9 cellular contexts compared by ENCODE assay signal in genomic region chr22:31244044-31244942, GRCh38. TPM values are rescaled to one million over a fixed set of nuclear protein-coding genes. Genes with fewer than 3 reads are reported as not detected.
DNase-seq lines count a peak whose midpoint lies in the region; ATAC-seq lines count a peak whose summit lies in the region.
"Had no signal": no experiment of that assay in that cellular context is flagged by ENCODE, and none has a peak within 500 bp of the region (broad histone marks: within the 10 kb centered on the region; RNA-seq: fewer than 3 reads in every experiment).

No MANE protein-coding gene starts in this region.

- no peak overlapping the region for H3K4me3 ChIP-seq in skin epidermis

- no peaks in the 10 kb centered on the region for H3K9me3 ChIP-seq in T-helper 17 cell (ENCODE audit: control insufficient read depth, low read length, poor library complexity, severe bottlenecking)

- H3K27me3 Mint-ChIP-seq in T-helper 17 cell: no peaks in the 10 kb centered on the region

- H3K27ac ChIP-seq in skin epidermis: peak overlapping the region in 18 of 21 experiments; percentile 5 to 83 (median 60)

- H3K36me3 Mint-ChIP-seq in T-helper 17 cell (ENCODE audit: low read depth): no peaks in the 10 kb centered on the region

- peaks cover 30% of the 10 kb centered on the region for H3K4me1 Mint-ChIP-seq in T-helper 17 cell

- H3K4me3 Mint-ChIP-seq in T-helper 17 cell: no peak overlapping the region

- DNase-seq in H4 (ENCODE audit: low spot score) (peak; percentile 26), T-helper 17 cell (no peak), foreskin melanocyte (peak; percentile 28), SIG-M5 treated with dmso at 0.1 percent for 504 hours (lab: John Stamatoyannopoulos, UW; ENCODE audit: unreplicated experiment) (no peak), HuH-7 (ENCODE audit: low spot score) (no peak)
- no peak for DNase-seq in activated effector memory CD4-positive, alpha-beta T cell treated with Interleukin-2 at 50 U/mL for 16 hours
- DNase-seq: effector CD4-positive, alpha-beta T cell had no signal

- ATAC-seq in T-helper 17 cell: no peak
- no peak for ATAC-seq in activated CD4-positive, CD25-positive, alpha-beta regulatory T cell treated with anti-CD3 and anti-CD28 coated beads, Interleukin-2, amount 50 U/mL, for 24 hours

- H3K27ac Mint-ChIP-seq in T-helper 17 cell: peak overlapping the region; percentile 59

RNA-seq across cellular contexts. Expression of gene LIMK2, which starts 32.2 kb away (rescaled TPM):
- total RNA-seq in H4 (2014; rRNA removed; shearing (Covaris generic)): 3.8 and 4.9 TPM in 2 replicates
- total RNA-seq in T-helper 17 cell: 10 to 100 TPM; 20.7 to 25.3 TPM

RNA-seq across cellular contexts. Expression of gene PIK3IP1, which starts 48.0 kb away (rescaled TPM):
- total RNA-seq in H4 (2014; rRNA removed; shearing (Covaris generic)): 0.62 and 1.6 TPM in 2 replicates
- total RNA-seq in T-helper 17 cell: 100 to 1,000 TPM; 388 to 426 TPM

Comparison
In these comparisons a context has a peak if more than half of its experiments do, and no peak if none do; other contexts are left out.
1. DNase-seq: peak in H4 (single experiment) and foreskin melanocyte (single experiment); none in T-helper 17 cell (0 of 3), activated effector memory CD4-positive, alpha-beta T cell treated with Interleukin-2 at 50 U/mL for 16 hours (single experiment), SIG-M5 treated with dmso at 0.1 percent for 504 hours (single experiment) and HuH-7 (single experiment).
2. RNA of gene PIK3IP1, which starts 48.0 kb away (total RNA-seq): 388 to 426 TPM in T-helper 17 cell; 0.62 to 1.6 TPM in H4; every median in the first group is over 100 times any median in the second.